8 cellular contexts compared by ENCODE assay signal in the genomic region with DNA sequence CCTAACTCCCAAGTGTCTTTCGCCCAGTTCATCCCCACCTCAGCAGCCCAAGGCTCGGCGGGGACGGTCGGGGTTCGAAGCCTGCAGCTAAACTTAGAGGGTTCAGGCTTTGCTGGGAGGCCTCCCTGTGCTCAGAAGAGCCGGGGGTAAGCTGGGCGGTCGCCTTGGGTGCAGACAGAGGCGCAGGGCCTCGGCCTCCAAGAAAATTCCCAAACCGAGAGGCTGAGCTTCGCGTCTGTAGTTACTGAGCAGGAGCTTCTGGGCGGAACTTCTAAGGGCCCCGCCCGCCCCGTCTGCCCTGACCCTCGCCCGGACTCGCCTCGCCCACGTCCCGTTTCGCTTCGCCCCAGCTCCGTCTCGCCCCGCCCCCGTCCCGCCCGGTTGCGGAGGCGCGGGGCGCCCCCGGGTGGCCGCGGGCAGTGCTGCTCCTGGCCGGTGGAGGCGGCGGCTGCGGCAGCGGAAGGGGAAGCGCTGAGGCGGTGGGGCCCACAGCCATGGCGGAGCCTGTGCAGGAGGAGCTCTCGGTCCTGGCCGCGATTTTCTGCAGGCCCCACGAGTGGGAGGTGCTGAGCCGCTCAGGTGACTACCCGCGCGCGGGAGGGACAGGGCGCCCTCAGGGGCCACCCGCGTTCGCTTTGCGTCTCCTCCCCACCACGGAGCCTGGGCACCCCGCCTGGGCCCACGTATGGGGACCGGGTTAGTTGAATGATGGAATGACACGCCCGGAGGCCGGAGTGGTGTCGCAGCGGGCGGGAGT. TPM values are rescaled to one million over a fixed set of nuclear protein-coding genes. Genes with fewer than 3 reads are reported as not detected.
DNase-seq lines count a peak whose midpoint lies in the region; ATAC-seq and TF ChIP-seq lines count a peak whose summit lies in the region.

A gene with protein sequence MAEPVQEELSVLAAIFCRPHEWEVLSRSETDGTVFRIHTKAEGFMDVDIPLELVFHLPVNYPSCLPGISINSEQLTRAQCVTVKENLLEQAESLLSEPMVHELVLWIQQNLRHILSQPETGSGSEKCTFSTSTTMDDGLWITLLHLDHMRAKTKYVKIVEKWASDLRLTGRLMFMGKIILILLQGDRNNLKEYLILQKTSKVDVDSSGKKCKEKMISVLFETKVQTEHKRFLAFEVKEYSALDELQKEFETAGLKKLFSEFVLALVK (plus strand): TSS at position 474 of the 757 bp plus-strand sequence. CDS start 21 bp downstream, at position 495.

- no peaks in the 10 kb centered on the region for H3K27me3 ChIP-seq in mucosa of stomach (ENCODE audit: control insufficient read depth, insufficient read depth, low read length)

- no peaks in the 10 kb centered on the region for H3K36me3 ChIP-seq in mucosa of stomach (ENCODE audit: control insufficient read depth, insufficient read depth, low read length)

- peak; percentile 99 for ATAC-seq in GM21526 (IDR thresholded peaks at IDR 0.05; ENCODE audit: low FRiP score, unreplicated experiment)

- H3K4me3 ChIP-seq in epithelial cell of proximal tubule (ENCODE audit: low read depth, low read length), result peak within 1 kb of the TSS; percentile 83
- peak within 1 kb of the TSS; percentile 61 for H3K4me3 ChIP-seq in mucosa of stomach (ENCODE audit: low read length)

- no peaks in the 10 kb centered on the region for H3K9me3 ChIP-seq in mucosa of stomach (ENCODE audit: control insufficient read depth, low read length)

- TF ChIP-seq CTCF in epithelial cell of proximal tubule (conservative IDR thresholded peaks at IDR 0.05; ENCODE audit: low read depth, low read length), result peak; percentile 70

- peaks cover 8% of the 10 kb centered on the region for H3K4me1 ChIP-seq in mucosa of stomach (ENCODE audit: control insufficient read depth, insufficient read depth, low read length)

- peak within 1 kb of the TSS; percentile 88 for H3K9ac ChIP-seq in mucosa of stomach (ENCODE audit: low read length)

- DNase-seq in DMS53 (lab: John Stamatoyannopoulos, UW) (peak; percentile 97), HuH-7 (ENCODE audit: low spot score) (peak; percentile 77), OCI-M1 (lab: John Stamatoyannopoulos, UW) (peak; percentile 94), activated T-cell treated with anti-CD3 and anti-CD28 coated beads for 48 hours (ENCODE audit: low read depth) (peak; percentile 96), epithelial cell of proximal tubule (ENCODE audit: low read depth) (no peak)
- peak; percentile 80 to 85 for DNase-seq in stimulated activated CD8-positive, alpha-beta memory T cell treated with anti-CD3 and anti-CD28 coated beads, Interleukin-7, amount 100 ng/mL, for 1 hour (ENCODE audit: low read depth in 2 of 2)

RNA-seq across cellular contexts. Expression of the gene that starts here (rescaled TPM):
- total RNA-seq in epithelial cell of proximal tubule, result 9.8 and 16.7 TPM in 2 replicates
